ENCODE assay signal across 11 cellular contexts in the genomic region with DNA sequence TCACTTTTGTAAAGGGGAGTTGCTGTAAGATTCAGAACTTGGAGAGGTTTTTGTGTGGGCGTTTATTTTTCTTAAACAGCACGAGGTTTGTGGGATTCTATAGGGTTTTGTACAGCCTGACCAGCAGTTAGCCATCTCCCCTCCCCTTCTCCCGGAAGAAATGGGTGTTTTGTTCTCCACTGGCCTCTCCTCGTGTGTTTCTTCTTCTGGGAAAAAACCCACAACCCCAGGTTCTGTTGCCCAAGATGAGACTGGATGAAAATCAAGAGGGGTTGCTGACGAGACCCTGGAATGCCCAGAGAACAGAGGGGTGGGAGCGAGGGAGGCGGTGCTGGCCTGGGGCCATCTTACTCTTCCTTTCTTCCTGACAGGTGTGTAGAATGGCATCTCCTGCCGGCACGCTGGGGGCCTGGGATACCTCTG.
DNase-seq lines count a peak whose midpoint lies in the region; TF ChIP-seq lines count a peak whose summit lies in the region.
"Had no signal": no experiment of that assay in that cellular context is flagged by ENCODE, and none has a peak within 500 bp of the region (broad histone marks: within the 10 kb centered on the region; RNA-seq: fewer than 3 reads in every experiment).

No MANE protein-coding gene starts in this region.

- peak overlapping the region; percentile 90 for H3K27ac Mint-ChIP-seq in T-helper 2 cell treated with Interferon-gamma antibody and Interleukin-4, amounts not matched to agents 5 μg/mL and 100 μg/mL, for 36 hours

- H3K27ac ChIP-seq in spleen: peak overlapping the region in 6 of 8 donors; percentile 22 to 73 (median 66)
- H3K27ac ChIP-seq: upper lobe of right lung, VCaP had no signal

- TF ChIP-seq POLR2A in spleen (IDR thresholded peaks at IDR 0.05): no peak

- no peak for DNase-seq in T-helper 2 cell treated with Interferon-gamma antibody and Interleukin-4, amounts not matched to agents 5 μg/mL and 100 μg/mL, for 36 hours (ENCODE audit: low spot score)
- DNase-seq in T-helper 2 cell (no peak), SK-MEL-5 (ENCODE audit: low read depth, low spot score) (peak; percentile 67), fibroblast of mammary gland (ENCODE audit: low read depth) (peak; percentile 29), spleen (no peak), T-helper 9 cell (no peak), NCI-H526 treated with DMSO at 0.1 percent for 48 hours (lab: John Stamatoyannopoulos, UW) (no peak)
- no peak for DNase-seq in stimulated activated CD4-positive, alpha-beta T cell treated with anti-CD3 and anti-CD28 coated beads, Interleukin-15, amount 100 ng/mL, for 24 hours
- DNase-seq: upper lobe of right lung had no signal

- in situ Hi-C loops in SK-MEL-5 (cut with HindIII; ENCODE audit: low pct_unique_long_range_greater_than_20kb, low sequenced_read_pairs): no loop called here

- no peaks in the 10 kb centered on the region for H3K27me3 Mint-ChIP-seq in T-helper 2 cell treated with Interferon-gamma antibody and Interleukin-4, amounts not matched to agents 5 μg/mL and 100 μg/mL, for 36 hours (ENCODE audit: low read depth)

- 52 to 68% (median 58%) methylated on average over 9 of the region's 9 CpGs for WGBS in spleen, 5 donors

- H3K9me3 Mint-ChIP-seq in T-helper 2 cell treated with Interferon-gamma antibody and Interleukin-4, amounts not matched to agents 5 μg/mL and 100 μg/mL, for 36 hours: no peaks in the 10 kb centered on the region

- H3K4me1 ChIP-seq in spleen: peaks cover 44 to 100% (median 71%) of the 10 kb centered on the region in 6 donors

- H3K4me3 ChIP-seq in fibroblast of mammary gland (ENCODE audit: control insufficient read depth, low read depth, low read length) (no peak overlapping the region), spleen (no peak overlapping the region)
- H3K4me3 ChIP-seq: gastroesophageal sphincter, upper lobe of right lung had no signal

- H3K27me3 ChIP-seq in spleen (replicated peaks in 1 of 7): no peaks in the 10 kb centered on the region
- H3K27me3 ChIP-seq: gastroesophageal sphincter, upper lobe of right lung had no signal

- H3K4me1 Mint-ChIP-seq in T-helper 2 cell treated with Interferon-gamma antibody and Interleukin-4, amounts not matched to agents 5 μg/mL and 100 μg/mL, for 36 hours (ENCODE audit: low read depth): peaks cover 54% of the 10 kb centered on the region

- intact Hi-C loops in spleen (cut with DNase I; ENCODE audit: low total_unique reads): no loop called here

- H3K36me3 Mint-ChIP-seq in T-helper 2 cell treated with Interferon-gamma antibody and Interleukin-4, amounts not matched to agents 5 μg/mL and 100 μg/mL, for 36 hours (ENCODE audit: low read depth): peaks cover 13% of the 10 kb centered on the region

- H3K9me3 ChIP-seq in spleen: no peaks in the 10 kb centered on the region
- H3K9me3 ChIP-seq: gastroesophageal sphincter, upper lobe of right lung had no signal

- TF ChIP-seq CTCF in fibroblast of mammary gland (conservative IDR thresholded peaks at IDR 0.05; ENCODE audit: control insufficient read depth, insufficient read depth, low read depth, low read length) (no peak), spleen (IDR thresholded peaks at IDR 0.05 in 8 of 11, conservative IDR thresholded peaks at IDR 0.05 in 3 of 11) (no peak)

- H3K4me3 Mint-ChIP-seq in T-helper 2 cell treated with Interferon-gamma antibody and Interleukin-4, amounts not matched to agents 5 μg/mL and 100 μg/mL, for 36 hours: peak overlapping the region; percentile 67

- no peaks in the 10 kb centered on the region for H3K36me3 ChIP-seq in spleen
- H3K36me3 ChIP-seq: gastroesophageal sphincter, upper lobe of right lung had no signal

Comparison
In these comparisons a context has a peak if more than half of its experiments do, and no peak if none do; other contexts are left out.
1. DNase-seq: peak in SK-MEL-5 (single experiment) and fibroblast of mammary gland (single experiment); none in T-helper 2 cell treated with Interferon-gamma antibody and Interleukin-4, amounts not matched to agents 5 μg/mL and 100 μg/mL, for 36 hours (single experiment), T-helper 2 cell (0 of 5), spleen (single experiment), T-helper 9 cell (single experiment), stimulated activated CD4-positive, alpha-beta T cell treated with anti-CD3 and anti-CD28 coated beads, Interleukin-15, amount 100 ng/mL, for 24 hours (single experiment) and NCI-H526 treated with DMSO at 0.1 percent for 48 hours (single experiment).